In genomic region chr9:36537861-36538260, GRCh38 we compare ENCODE assay signal across 16 cellular contexts. TPM values are rescaled to one million over a fixed set of nuclear protein-coding genes. Genes with fewer than 3 reads are reported as not detected.
DNase-seq lines count a peak whose midpoint lies in the region; ATAC-seq and TF ChIP-seq lines count a peak whose summit lies in the region.
"Had no signal": no experiment of that assay in that cellular context is flagged by ENCODE, and none has a peak within 500 bp of the region (broad histone marks: within the 10 kb centered on the region; RNA-seq: fewer than 3 reads in every experiment).

No MANE protein-coding gene starts in this region.

- intact Hi-C loops in posterior vena cava (cut with DNase I) (no loop called here), colonic mucosa (cut with DNase I) (no loop called here)

- no peaks in the 10 kb centered on the region for H3K27me3 ChIP-seq in colonic mucosa
- H3K27me3 ChIP-seq: BE2C, BLaER1 had no signal

- H3K36me3 ChIP-seq in HEK293 (ENCODE audit: control insufficient read depth in 2 of 2, insufficient read depth in 1 of 2, low read length in 2 of 2) (no peaks in the 10 kb centered on the region), colonic mucosa (no peaks in the 10 kb centered on the region)
- H3K36me3 ChIP-seq: BE2C, BLaER1 had no signal

- no peak overlapping the region for H3K4me3 ChIP-seq in HEK293 (ENCODE audit: low read depth, low read length)
- no peak overlapping the region for H3K4me3 ChIP-seq in colonic mucosa
- H3K4me3 ChIP-seq: BLaER1 had no signal

- DNase-seq in posterior vena cava (ENCODE audit: low spot score) (peak; percentile 34), colonic mucosa (no peak)
- no peak for DNase-seq in activated CD4-positive, alpha-beta T cell treated with anti-CD3 and anti-CD28 coated beads for 4 hours
- DNase-seq: 8988T; ACHN; BE2C; C1 segment of cervical spinal cord; Caco-2; Calu3; CD4-positive, alpha-beta memory T cell; CD4-positive, CD25-positive, alpha-beta regulatory T cell; DMS79 treated with DMSO at 0.1 percent for 48 hours; GF-D8 had no signal

- CTCF ChIA-PET in HEK293 (lab: Yijun Ruan, JAX), result interaction anchor here (0.6 kb wide), 1 partner anchor 163 kb away, joined by 3 read pairs; no protein-coding TSS in a partner anchor

- H3K4me1 ChIP-seq in HEK293 (ENCODE audit: control insufficient read depth, insufficient read depth, low read length) (no peaks in the 10 kb centered on the region), colonic mucosa (no peaks in the 10 kb centered on the region)
- H3K4me1 ChIP-seq: BE2C, BLaER1, Caco-2 had no signal

- TF ChIP-seq CTCF in HEK293 (tag by site-specific recombination; IDR thresholded peaks at IDR 0.05) (no peak), colonic mucosa (IDR thresholded peaks at IDR 0.05) (no peak)

- no peak for ATAC-seq in HG02759 (IDR thresholded peaks at IDR 0.05; ENCODE audit: unreplicated experiment)

- no peak overlapping the region for H3K9ac ChIP-seq in colonic mucosa (ENCODE audit: low read depth in 2 of 2, low read length in 2 of 2)
- H3K9ac ChIP-seq: BLaER1 had no signal

- H3K27ac ChIP-seq in HEK293 (ENCODE audit: extremely low read depth, low read depth, low read length) (no peak overlapping the region), colonic mucosa (no peak overlapping the region)
- H3K27ac ChIP-seq: BLaER1 had no signal

- POLR2A ChIA-PET in HEK293 (lab: Yijun Ruan, JAX), result no interaction called here

- H3K9me3 ChIP-seq in HEK293 (ENCODE audit: control insufficient read depth, insufficient read depth, low read depth, low read length) (no peaks in the 10 kb centered on the region), colonic mucosa (no peaks in the 10 kb centered on the region)
- H3K9me3 ChIP-seq: BE2C had no signal

TF ChIP-seq in HEK293, 187 proteins besides CTCF, POLR2A, EP300 and RAD21:
- TF ChIP-seq ZFHX2 (tag by site-specific recombination; conservative IDR thresholded peaks at IDR 0.05) (peak; percentile 73), EGR2 (tag by site-specific recombination; IDR thresholded peaks at IDR 0.05; ENCODE audit: low read depth) (peak; percentile 90), ZNF354C (tag by site-specific recombination; IDR thresholded peaks at IDR 0.05; ENCODE audit: borderline replicate concordance, low read depth) (no peak)

RNA-seq across cellular contexts. Expression of gene MELK, which starts 34.8 kb away (rescaled TPM):
- total RNA-seq in posterior vena cava, result under 1 TPM; 0.52 to 0.88 TPM
- 10 to 100 TPM; 11.9 to 39.8 TPM for total RNA-seq in colonic mucosa

Comparison
In these comparisons a context has a peak if more than half of its experiments do, and no peak if none do; other contexts are left out.
1. RNA of gene MELK, which starts 34.8 kb away (total RNA-seq): 11.9 to 39.8 TPM in colonic mucosa; 0.52 to 0.88 TPM in posterior vena cava; every median in the first group is over 4 times any median in the second.